ENCODE assay signal across 8 cellular contexts in the genomic region with DNA sequence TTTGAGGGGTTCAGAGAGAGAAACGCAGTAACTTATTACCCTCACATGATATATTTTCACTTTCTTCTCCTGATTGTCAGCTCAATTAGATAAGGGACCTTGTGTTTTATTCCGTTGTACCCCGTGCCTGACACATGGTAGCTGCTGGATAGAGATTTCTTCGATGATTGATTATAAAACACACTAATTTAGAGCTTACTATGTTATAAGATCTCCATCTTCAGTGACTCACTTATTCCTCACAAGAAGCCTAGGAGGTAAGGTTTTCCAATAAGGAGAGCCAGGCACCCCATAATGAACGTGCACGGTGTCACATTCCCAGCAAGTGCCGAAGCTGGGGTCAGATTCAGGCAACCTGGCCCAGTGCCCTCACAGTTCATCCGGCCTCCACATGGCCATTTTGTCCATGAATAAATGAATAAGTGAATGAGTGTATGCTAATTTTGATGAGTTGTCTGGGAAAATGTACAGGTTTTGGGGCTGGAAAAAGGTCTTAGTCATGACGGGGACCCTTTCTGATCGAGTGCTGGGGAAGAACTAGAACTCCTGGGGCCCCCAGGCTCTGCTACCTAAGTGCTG.
A peak's percentile ranks its signal among the peaks of the same experiment; 100 is the strongest.
DNase-seq lines count a peak whose midpoint lies in the region; ATAC-seq and TF ChIP-seq lines count a peak whose summit lies in the region.

No MANE protein-coding gene starts in this region.

- no peak overlapping the region for H3K9ac ChIP-seq in parathyroid adenoma

- TF ChIP-seq CTCF in RWPE2 (IDR thresholded peaks at IDR 0.05; ENCODE audit: poor library complexity, severe bottlenecking) (no peak), esophagus squamous epithelium (IDR thresholded peaks at IDR 0.05) (no peak), parathyroid adenoma (IDR thresholded peaks at IDR 0.05) (no peak)

- no peaks in the 10 kb centered on the region for H3K9me3 ChIP-seq in RWPE2 (ENCODE audit: severe bottlenecking)
- H3K9me3 ChIP-seq in esophagus squamous epithelium, result no peaks in the 10 kb centered on the region
- no peaks in the 10 kb centered on the region for H3K9me3 ChIP-seq in parathyroid adenoma (ENCODE audit: control insufficient read depth, low read length)

- ATAC-seq in GM18511 (IDR thresholded peaks at IDR 0.05; ENCODE audit: unreplicated experiment), result peak; percentile 2
- ATAC-seq in RWPE2 (ENCODE audit: low read depth), result no peak
- no peak for ATAC-seq in HG03175 (IDR thresholded peaks at IDR 0.05; ENCODE audit: unreplicated experiment)

- no peaks in the 10 kb centered on the region for H3K79me2 ChIP-seq in parathyroid adenoma

- intact Hi-C loops in esophagus squamous epithelium (cut with DNase I), result no loop called here

- peak overlapping the region; percentile 42 for H3K4me3 ChIP-seq in RWPE2 (ENCODE audit: severe bottlenecking)
- H3K4me3 ChIP-seq in esophagus squamous epithelium, result peak overlapping the region; percentile 35 to 73 (median 61)
- H3K4me3 ChIP-seq in parathyroid adenoma (ENCODE audit: low read depth, low read length), result peak overlapping the region; percentile 73

- H3K27ac ChIP-seq in RWPE2 (ENCODE audit: poor library complexity, severe bottlenecking) (peak overlapping the region; percentile 28), esophagus squamous epithelium (peak overlapping the region; percentile 60 to 92 (median 82)), parathyroid adenoma (peak overlapping the region; percentile 43)

- DNase-seq in RWPE2 (ENCODE audit: low spot score) (no peak), esophagus squamous epithelium (lab: John Stamatoyannopoulos, UW) (no peak), NCI-H526 treated with DMSO at 0.1 percent for 48 hours (lab: John Stamatoyannopoulos, UW) (no peak), NCI-H2029 (lab: John Stamatoyannopoulos, UW) (no peak), NCI-H2107 (lab: John Stamatoyannopoulos, UW) (no peak)

- 27 to 28% methylated on average over 10 of the region's 10 CpGs for WGBS in esophagus squamous epithelium, 2 donors

- H3K4me1 ChIP-seq in RWPE2 (ENCODE audit: insufficient read depth, poor library complexity, severe bottlenecking) (peaks cover 4% of the 10 kb centered on the region), esophagus squamous epithelium (peaks cover 0 to 19% (median 4%) of the 10 kb centered on the region in 3 donors), parathyroid adenoma (peaks cover 14% of the 10 kb centered on the region)

- H3K36me3 ChIP-seq in RWPE2 (ENCODE audit: low read depth) (no peaks in the 10 kb centered on the region), esophagus squamous epithelium (no peaks in the 10 kb centered on the region), parathyroid adenoma (ENCODE audit: control insufficient read depth, insufficient read depth, low read length) (no peaks in the 10 kb centered on the region)

- H2AFZ ChIP-seq in parathyroid adenoma, result peak overlapping the region; percentile 68

- peak overlapping the region; percentile 95 for H3K4me2 ChIP-seq in parathyroid adenoma (ENCODE audit: low read length)

- TF ChIP-seq POLR2A in esophagus squamous epithelium (IDR thresholded peaks at IDR 0.05), result no peak

- H3K27me3 ChIP-seq in RWPE2 (ENCODE audit: insufficient read depth, poor library complexity, severe bottlenecking) (no peaks in the 10 kb centered on the region), esophagus squamous epithelium (peaks cover 0 to 25% (median 0%) of the 10 kb centered on the region in 4 donors), parathyroid adenoma (ENCODE audit: control insufficient read depth, insufficient read depth, low read length) (no peaks in the 10 kb centered on the region)

Comparison
In these comparisons a context has a peak if more than half of its experiments do, and no peak if none do; other contexts are left out.
1. H3K27ac ChIP-seq: peak in every context shown above with its lines; median percentile 82 in esophagus squamous epithelium; 43 in parathyroid adenoma; 28 in RWPE2.